In the genomic region with DNA sequence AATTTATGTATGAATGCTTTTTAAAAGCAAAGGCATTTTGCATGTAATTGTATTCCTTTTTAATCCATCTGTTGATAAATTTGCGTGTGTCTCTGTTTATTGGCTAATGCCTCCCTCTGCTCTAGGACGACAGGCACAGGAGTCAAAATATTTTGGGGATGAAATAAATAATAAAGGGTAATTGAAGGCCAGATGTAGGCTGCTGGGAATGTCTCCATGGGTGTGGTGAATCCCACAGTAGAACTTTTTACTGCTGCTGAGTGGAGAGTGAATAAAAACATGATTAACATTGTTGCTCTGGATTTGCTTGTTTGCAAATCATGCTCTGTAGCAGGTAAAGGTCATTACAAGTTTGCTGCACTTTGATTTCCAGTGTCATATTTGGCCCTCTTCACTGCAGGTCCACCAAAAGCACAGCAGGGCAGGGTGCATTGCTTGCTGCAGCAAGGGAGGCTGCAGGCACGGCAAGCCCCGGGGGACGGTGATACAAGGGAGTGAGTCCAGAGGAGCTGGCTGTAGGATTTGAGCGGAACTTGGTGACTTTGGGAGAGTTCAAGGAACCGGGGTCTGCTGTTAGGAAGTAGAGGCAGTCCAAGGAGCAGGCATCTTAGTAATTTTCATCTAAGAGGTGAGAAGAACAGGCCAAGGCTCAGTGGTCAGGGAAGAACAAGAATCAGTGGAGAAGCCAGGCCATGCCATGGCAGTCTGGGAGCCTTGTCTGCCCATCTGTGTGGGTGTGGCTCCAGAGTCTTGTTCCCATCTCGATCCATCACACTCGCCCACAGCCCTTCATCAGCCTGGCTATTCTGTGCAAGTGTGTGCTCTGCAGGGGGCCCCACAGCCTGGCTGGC, we compare ENCODE assay signal across 18 cellular contexts.
DNase-seq lines count a peak whose midpoint lies in the region; TF ChIP-seq lines count a peak whose summit lies in the region.
"Had no signal": no experiment of that assay in that cellular context is flagged by ENCODE, and none has a peak within 500 bp of the region (broad histone marks: within the 10 kb centered on the region; RNA-seq: fewer than 3 reads in every experiment).

No MANE protein-coding gene starts in this region.

- no peak overlapping the region for H3K27ac ChIP-seq in vagina
- H3K27ac ChIP-seq: A549, PC-9, RWPE1, SK-N-MC had no signal

- H3K27me3 Mint-ChIP-seq in brain = no peaks in the 10 kb centered on the region
- H3K27me3 Mint-ChIP-seq in glutamatergic neuron (ENCODE audit: unreplicated experiment) = peaks cover 4% of the 10 kb centered on the region

- H3K4me1 Mint-ChIP-seq in brain = peaks cover 51% of the 10 kb centered on the region
- peaks cover 9% of the 10 kb centered on the region for H3K4me1 Mint-ChIP-seq in glutamatergic neuron (ENCODE audit: low read depth, unreplicated experiment)
- H3K4me1 Mint-ChIP-seq: IgD-negative memory B cell had no signal

- DNase-seq in activated CD8-positive, alpha-beta memory T cell treated with anti-CD3 and anti-CD28 coated beads for 24 hours = peak; percentile 28
- no peak for DNase-seq in activated CD8-positive, alpha-beta memory T cell treated with anti-CD3 and anti-CD28 coated beads, Interleukin-2, amount 50 U/mL, for 4 hours
- DNase-seq in glutamatergic neuron (peak; percentile 36), vagina (ENCODE audit: extremely low spot score in 2 of 2) (peak; percentile 46 to 67), pons (ENCODE audit: low spot score) (no peak), Kasumi-1 (lab: John Stamatoyannopoulos, UW) (no peak)
- DNase-seq: BE2C, DMS79, MV-4-11, NCI-H187, PC-9, SHP77 treated with DMSO at 0.1 percent for 48 hours had no signal

- no peaks in the 10 kb centered on the region for H3K9me3 ChIP-seq in vagina
- H3K9me3 ChIP-seq: A549, BE2C had no signal

- H3K4me3 ChIP-seq in vagina = no peak overlapping the region
- H3K4me3 ChIP-seq: A549, GM23338, PC-9, SK-N-MC had no signal

- H3K36me3 ChIP-seq in vagina = no peaks in the 10 kb centered on the region
- H3K36me3 ChIP-seq: BE2C had no signal

- peak overlapping the region in 3 of 5 experiments; percentile 15 to 78 (median 42) for H3K27ac Mint-ChIP-seq in brain
- H3K27ac Mint-ChIP-seq in glutamatergic neuron (ENCODE audit: unreplicated experiment) = no peak overlapping the region
- H3K27ac Mint-ChIP-seq: GM23338, IgD-negative memory B cell had no signal

- no peaks in the 10 kb centered on the region for H3K27me3 ChIP-seq in vagina
- H3K27me3 ChIP-seq: BE2C had no signal

- H3K9me3 Mint-ChIP-seq in brain (peaks cover 3 to 11% (median 7%) of the 10 kb centered on the region in 5 experiments), glutamatergic neuron (ENCODE audit: unreplicated experiment) (peaks cover 2% of the 10 kb centered on the region)
- H3K9me3 Mint-ChIP-seq: GM23338 had no signal

- H3K4me3 Mint-ChIP-seq in brain = no peak overlapping the region
- H3K4me3 Mint-ChIP-seq in glutamatergic neuron (ENCODE audit: unreplicated experiment) = no peak overlapping the region
- H3K4me3 Mint-ChIP-seq: GM23338, IgD-negative memory B cell had no signal

- intact Hi-C loops in vagina (cut with DNase I) = no loop called here

- H3K36me3 Mint-ChIP-seq in brain (no peaks in the 10 kb centered on the region), glutamatergic neuron (ENCODE audit: unreplicated experiment) (no peaks in the 10 kb centered on the region)
- H3K36me3 Mint-ChIP-seq: IgD-negative memory B cell had no signal

- TF ChIP-seq CTCF in brain (conservative IDR thresholded peaks at IDR 0.05) (no peak), glutamatergic neuron (IDR thresholded peaks at IDR 0.05; ENCODE audit: partially characterized antibody, unreplicated experiment) (no peak), vagina (IDR thresholded peaks at IDR 0.05) (no peak)

- no peaks in the 10 kb centered on the region for H3K4me1 ChIP-seq in vagina
- H3K4me1 ChIP-seq: A549, BE2C had no signal

- no peak for TF ChIP-seq POLR2A in vagina (IDR thresholded peaks at IDR 0.05)

Comparison
In these comparisons a context has a peak if more than half of its experiments do, and no peak if none do; other contexts are left out.
1. DNase-seq: peak in activated CD8-positive, alpha-beta memory T cell treated with anti-CD3 and anti-CD28 coated beads for 24 hours (single experiment), glutamatergic neuron (single experiment) and vagina (2 of 2); none in activated CD8-positive, alpha-beta memory T cell treated with anti-CD3 and anti-CD28 coated beads, Interleukin-2, amount 50 U/mL, for 4 hours (single experiment), pons (single experiment) and Kasumi-1 (0 of 2).